Comparison of ENCODE assay signal across 8 cellular contexts in the genomic region with DNA sequence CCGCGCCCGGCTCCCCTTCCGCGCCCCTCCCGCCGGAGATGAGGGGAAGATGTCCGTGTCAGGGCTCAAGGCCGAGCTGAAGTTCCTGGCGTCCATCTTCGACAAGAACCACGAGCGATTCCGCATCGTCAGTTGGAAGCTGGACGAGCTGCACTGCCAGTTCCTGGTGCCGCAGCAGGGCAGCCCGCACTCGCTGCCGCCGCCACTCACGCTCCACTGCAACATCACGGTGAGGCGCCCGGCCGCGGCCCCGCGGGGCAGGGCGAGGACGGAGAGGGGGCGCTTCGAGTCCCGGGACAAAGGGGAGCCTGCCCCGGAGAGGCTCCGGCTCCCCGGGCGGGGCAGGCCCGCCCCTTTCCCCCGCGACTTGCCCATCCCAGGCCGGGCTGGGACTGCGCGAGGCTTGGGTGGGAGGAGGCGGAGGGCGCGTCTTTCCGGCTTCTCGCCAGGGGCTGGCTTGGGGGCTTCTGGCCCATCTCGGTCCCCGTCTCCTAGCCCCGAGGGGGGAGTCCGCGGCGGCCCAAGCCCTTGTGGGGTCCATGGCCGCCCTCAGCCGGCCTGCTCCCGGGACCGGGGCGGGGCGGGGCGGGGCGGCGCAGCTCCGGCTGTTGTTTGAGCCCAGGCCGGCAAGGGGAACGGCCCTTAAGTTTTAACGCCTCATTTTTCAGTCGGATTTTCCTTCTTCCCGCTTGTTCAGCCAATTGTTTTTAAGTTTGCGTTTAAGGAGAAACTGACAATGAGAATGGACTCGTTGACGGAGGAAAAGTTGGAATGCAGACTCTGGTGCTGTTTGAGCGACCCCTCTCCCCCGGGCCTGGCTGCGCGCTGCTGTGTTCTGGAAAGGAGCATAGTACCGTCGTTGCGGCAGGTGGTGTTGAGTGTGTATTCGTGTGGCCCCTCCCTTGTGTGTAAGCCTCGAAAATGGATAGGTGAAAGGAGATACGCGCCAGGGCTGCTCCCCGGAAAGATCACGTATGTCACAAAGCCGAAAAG. TPM values are rescaled to one million over a fixed set of nuclear protein-coding genes. Genes with fewer than 3 reads are reported as not detected.
DNase-seq lines count a peak whose midpoint lies in the region; ATAC-seq and TF ChIP-seq lines count a peak whose summit lies in the region.

No MANE protein-coding gene starts in this region.

- H3K36me3 Mint-ChIP-seq in neural progenitor cell: peaks cover 11% of the 10 kb centered on the region

- H3K4me1 Mint-ChIP-seq in neural progenitor cell: peaks cover 30% of the 10 kb centered on the region

- H3K36me3 ChIP-seq in BLaER1 (peaks cover 13% of the 10 kb centered on the region; the same call in 1 of the 2 replicates), neural progenitor cell (no peaks in the 10 kb centered on the region)

- H3K4me3 ChIP-seq in BLaER1 (peak overlapping the region; percentile 97), HL-60 (replicated peaks; ENCODE audit: insufficient read depth, low read length) (peak overlapping the region; percentile 66), neural progenitor cell (peak overlapping the region; percentile 72)

- peaks cover 48% of the 10 kb centered on the region for H3K79me2 ChIP-seq in neural progenitor cell (ENCODE audit: low read depth)

- ATAC-seq in GM19395 (IDR thresholded peaks at IDR 0.05; ENCODE audit: unreplicated experiment): peak; percentile 59

- peaks cover 37% of the 10 kb centered on the region for H3F3A ChIP-seq in neural progenitor cell (ENCODE audit: low read depth)

- peak overlapping the region; percentile 97 for H3K27ac ChIP-seq in BLaER1
- H3K27ac ChIP-seq in HL-60 (replicated peaks): peak overlapping the region; percentile 90
- no peak overlapping the region for H3K27ac ChIP-seq in neural progenitor cell
- H3K27ac ChIP-seq in temporal lobe (ENCODE audit: low read depth, low read length): peak overlapping the region; percentile 60

- no peaks in the 10 kb centered on the region for H3K27me3 ChIP-seq in BLaER1
- no peaks in the 10 kb centered on the region for H3K27me3 ChIP-seq in HL-60 (ENCODE audit: insufficient read depth, poor library complexity, severe bottlenecking)
- peaks cover 31% of the 10 kb centered on the region for H3K27me3 ChIP-seq in neural progenitor cell

- DNase-seq in HL-60 (ENCODE audit: low read depth in 1 of 2, low spot score in 1 of 2) (peak; percentile 39 to 40), foreskin melanocyte (peak; percentile 53), neural progenitor cell (ENCODE audit: low spot score) (peak; percentile 74)
- DNase-seq in activated naive CD4-positive, alpha-beta T cell treated with Interleukin-2 at 50 U/mL for 16 hours: peak; percentile 58

- TF ChIP-seq POLR2A in Raji (IDR thresholded peaks at IDR 0.05; ENCODE audit: insufficient read depth, low read depth, low read length): peak; percentile 47; the same call in 1 of the 2 replicates

- H4K20me1 ChIP-seq in BLaER1: peaks cover 49% of the 10 kb centered on the region
- H4K20me1 ChIP-seq in neural progenitor cell (ENCODE audit: low read depth): peaks cover 45% of the 10 kb centered on the region

- TF ChIP-seq CTCF in HL-60 (IDR thresholded peaks at IDR 0.05; ENCODE audit: insufficient read depth, low read length) (no peak), neural progenitor cell (IDR thresholded peaks at IDR 0.05) (no peak)

- peaks cover 14% of the 10 kb centered on the region for H3K27me3 Mint-ChIP-seq in neural progenitor cell (ENCODE audit: insufficient read depth, low read depth)

- peak overlapping the region; percentile 81 for H2AFZ ChIP-seq in neural progenitor cell (replicated peaks)

- peak overlapping the region; percentile 92 for H3K4me2 ChIP-seq in BLaER1
- H3K4me2 ChIP-seq in neural progenitor cell: peak overlapping the region; percentile 98

- H3K4me3 Mint-ChIP-seq in neural progenitor cell: peak overlapping the region; percentile 94

- no peaks in the 10 kb centered on the region for H3K9me3 Mint-ChIP-seq in neural progenitor cell

- H3K9me3 ChIP-seq in BLaER1 (no peaks in the 10 kb centered on the region), neural progenitor cell (ENCODE audit: low read depth) (no peaks in the 10 kb centered on the region)

- H3K4me1 ChIP-seq in BLaER1: peaks cover 44% of the 10 kb centered on the region
- peaks cover 22% of the 10 kb centered on the region for H3K4me1 ChIP-seq in neural progenitor cell

- H3K9ac ChIP-seq in BLaER1: peak overlapping the region; percentile 97
- peak overlapping the region; percentile 24 for H3K9ac ChIP-seq in neural progenitor cell

- peak overlapping the region; percentile 76 for H3K27ac Mint-ChIP-seq in neural progenitor cell

RNA-seq across cellular contexts. Expression of a gene that starts 0.7 kb away (rescaled TPM):
- total RNA-seq in neural progenitor cell (ENCODE audit: low replicate concordance) (21.8 and 25.8 TPM in 2 replicates), temporal lobe (50.6 TPM)

RNA-seq across cellular contexts. Expression of a gene that starts 59.8 kb away (rescaled TPM):
- total RNA-seq in neural progenitor cell (ENCODE audit: low replicate concordance) (58.4 and 70.9 TPM in 2 replicates), temporal lobe (14.3 TPM)
